37 cellular contexts compared by ENCODE assay signal in the genomic region with DNA sequence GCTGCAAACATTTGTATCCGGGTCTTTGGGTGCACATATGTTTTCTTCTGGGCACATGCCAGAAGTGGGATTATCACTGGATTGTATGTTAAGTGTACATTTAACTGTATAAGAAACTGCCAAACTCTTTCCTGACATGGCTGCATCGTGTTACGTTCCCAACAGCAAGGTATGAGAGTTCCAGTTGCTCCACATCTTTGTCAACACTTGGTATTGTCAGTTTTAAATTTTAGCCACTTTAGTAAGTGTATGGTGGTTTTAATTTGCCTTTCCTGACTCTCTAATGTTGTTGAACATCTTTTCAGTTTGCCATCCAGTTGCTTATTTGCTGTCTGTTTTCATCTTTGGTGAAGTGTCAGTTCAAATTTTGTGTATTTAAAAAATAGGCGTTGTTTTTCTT. TPM values are rescaled to one million over a fixed set of nuclear protein-coding genes. Genes with fewer than 3 reads are reported as not detected.
"Had no signal": no experiment of that assay in that cellular context is flagged by ENCODE, and none has a peak within 500 bp of the region (broad histone marks: within the 10 kb centered on the region; RNA-seq: fewer than 3 reads in every experiment).

No MANE protein-coding gene starts in this region.

- FAIRE-seq: RCC 7860 had no signal

- H3K27me3 Mint-ChIP-seq: activated CD4-positive, alpha-beta memory T cell treated with anti-CD3 and anti-CD28 coated beads, Interleukin-2, amount 10 ng/mL, durations not matched to agents 7 days and 5 days; activated CD8-positive, alpha-beta memory T cell treated with anti-CD3 and anti-CD28 coated beads, Interleukin-2, amount 10 ng/mL, durations not matched to agents 7 days and 5 days; activated naive CD8-positive, alpha-beta T cell had no signal

- ATAC-seq: activated CD8-positive, alpha-beta memory T cell treated with anti-CD3 and anti-CD28 coated beads, Interleukin-2, amount 10 ng/mL, durations not matched to agents 7 days and 5 days; PC-3; Right ventricle myocardium inferior; SK-N-SH treated with all-trans-retinoic acid at 6 μM for 48 hours; T-cell had no signal

- H3K27me3 ChIP-seq: brain microvascular endothelial cell had no signal

- H3K27ac Mint-ChIP-seq: activated CD4-positive, alpha-beta memory T cell treated with anti-CD3 and anti-CD28 coated beads, Interleukin-2, amount 10 ng/mL, durations not matched to agents 7 days and 5 days; activated CD8-positive, alpha-beta memory T cell treated with anti-CD3 and anti-CD28 coated beads, Interleukin-2, amount 10 ng/mL, durations not matched to agents 7 days and 5 days; activated naive CD4-positive, alpha-beta T cell treated with anti-CD3 and anti-CD28 coated beads, Interleukin-2, amount 10 ng/mL, durations not matched to agents 7 days and 5 days; activated naive CD8-positive, alpha-beta T cell; T-cell had no signal

- H3K36me3 Mint-ChIP-seq: activated naive CD4-positive, alpha-beta T cell treated with anti-CD3 and anti-CD28 coated beads, Interleukin-2, amount 10 ng/mL, durations not matched to agents 7 days and 5 days; T-cell had no signal

- H3K4me3 Mint-ChIP-seq: activated CD4-positive, alpha-beta memory T cell treated with anti-CD3 and anti-CD28 coated beads, Interleukin-2, amount 10 ng/mL, durations not matched to agents 7 days and 5 days; activated CD8-positive, alpha-beta memory T cell treated with anti-CD3 and anti-CD28 coated beads, Interleukin-2, amount 10 ng/mL, durations not matched to agents 7 days and 5 days; activated naive CD4-positive, alpha-beta T cell treated with anti-CD3 and anti-CD28 coated beads, Interleukin-2, amount 10 ng/mL, durations not matched to agents 7 days and 5 days; activated naive CD8-positive, alpha-beta T cell; T-cell had no signal

- DNase-seq: activated CD4-positive, alpha-beta memory T cell treated with anti-CD3 and anti-CD28 coated beads, Interleukin-2, amount 10 ng/mL, durations not matched to agents 7 days and 5 days; activated CD4-positive, alpha-beta T cell treated with anti-CD3 and anti-CD28 coated beads for 1 hour; activated CD4-positive, alpha-beta T cell treated with anti-CD3 and anti-CD28 coated beads for 48 hours; activated CD4-positive, CD25-positive, alpha-beta regulatory T cell; activated CD8-positive, alpha-beta memory T cell treated with anti-CD3 and anti-CD28 coated beads for 24 hours; activated CD8-positive, alpha-beta memory T cell treated with anti-CD3 and anti-CD28 coated beads, Interleukin-2, amount 10 ng/mL, durations not matched to agents 7 days and 5 days; activated CD8-positive, alpha-beta memory T cell treated with anti-CD3 and anti-CD28 coated beads, Interleukin-2, amount 50 U/mL, for 48 hours; activated effector memory CD4-positive, alpha-beta T cell treated with Interleukin-2 at 50 U/mL for 16 hours; activated naive CD4-positive, alpha-beta T cell treated with anti-CD3 and anti-CD28 coated beads, Interleukin-2, amount 10 ng/mL, durations not matched to agents 7 days and 5 days; activated T-cell treated with anti-CD3 and anti-CD28 coated beads, Interleukin-2, amount 50 U/mL, for 48 hours; amniotic stem cell; aorta; brain microvascular endothelial cell; central memory CD4-positive, alpha-beta T cell; Karpas-422; NCI-H1105; NCI-H1417 treated with DMSO at 0.1 percent for 48 hours; NCI-H1694; NCI-H1930; NCI-H2081 treated with DMSO at 0.1 percent for 48 hours; NCI-H226; NCI-H446 treated with DMSO at 0.1 percent for 48 hours; NCI-H526; NCI-H748 treated with DMSO at 0.1 percent for 48 hours; NK-92 treated with Interleukin-12 subunit alpha and Interleukin-12 subunit beta, amount 100 ng/mL, for 24 hours; PC-3; SIG-M5; T-cell; T-helper 2 cell; T-helper 9 cell had no signal

- H3K36me3 ChIP-seq: brain microvascular endothelial cell had no signal

- H3K27ac ChIP-seq: brain microvascular endothelial cell, RWPE1, VCaP had no signal

- H3K4me1 Mint-ChIP-seq: activated CD4-positive, alpha-beta memory T cell treated with anti-CD3 and anti-CD28 coated beads, Interleukin-2, amount 10 ng/mL, durations not matched to agents 7 days and 5 days had no signal

RNA-seq across cellular contexts. Expression of a gene that starts 22.5 kb away (rescaled TPM):
- total RNA-seq: MCF 10A had no signal
